In genomic region chr22:39039306-39040126, GRCh38 we compare ENCODE assay signal across 9 cellular contexts. TPM values are rescaled to one million over a fixed set of nuclear protein-coding genes. Genes with fewer than 3 reads are reported as not detected.
DNase-seq lines count a peak whose midpoint lies in the region; ATAC-seq and TF ChIP-seq lines count a peak whose summit lies in the region.
"Had no signal": no experiment of that assay in that cellular context is flagged by ENCODE, and none has a peak within 500 bp of the region (broad histone marks: within the 10 kb centered on the region; RNA-seq: fewer than 3 reads in every experiment).

No MANE protein-coding gene starts in this region.

- no peak overlapping the region for H3K4me2 ChIP-seq in mesendoderm (ENCODE audit: low read length)
- H3K4me2 ChIP-seq in trophoblast cell (ENCODE audit: low read length) = no peak overlapping the region

- no peak for TF ChIP-seq CTCF in right atrium auricular region (IDR thresholded peaks at IDR 0.05)
- no peak for TF ChIP-seq CTCF in activated CD8-positive, alpha-beta T cell treated with anti-CD3 and anti-CD28 coated beads for 36 hours (IDR thresholded peaks at IDR 0.05)
- no peak for TF ChIP-seq CTCF in vagina (IDR thresholded peaks at IDR 0.05)

- POLR2A ChIA-PET in activated CD8-positive, alpha-beta T cell treated with anti-CD3 and anti-CD28 coated beads for 36 hours (lab: Charles Lee) = interaction anchor here (1.2 kb wide), 2 partner anchors 8 to 279 kb away, joined by 3 read pairs; no protein-coding TSS in a partner anchor

- H3K79me1 ChIP-seq in mesendoderm (ENCODE audit: low read length) (peaks cover 2% of the 10 kb centered on the region), trophoblast cell (ENCODE audit: low read length) (no peaks in the 10 kb centered on the region)

- no peak for TF ChIP-seq POLR2A in vagina (IDR thresholded peaks at IDR 0.05)

- no peak overlapping the region for H3K14ac ChIP-seq in trophoblast cell (ENCODE audit: low read length)

- peak overlapping the region; percentile 87 to 89 for H3K27ac ChIP-seq in right atrium auricular region
- peak overlapping the region; percentile 61 for H3K27ac ChIP-seq in mesendoderm (ENCODE audit: low read depth, low read length)
- peak overlapping the region; percentile 96 for H3K27ac ChIP-seq in vagina
- no peak overlapping the region for H3K27ac ChIP-seq in trophoblast cell (ENCODE audit: low read depth, low read length)

- H3K4me3 ChIP-seq in right atrium auricular region (no peak overlapping the region), mesendoderm (ENCODE audit: low read length) (no peak overlapping the region), vagina (no peak overlapping the region), trophoblast cell (ENCODE audit: low read depth, low read length) (no peak overlapping the region)

- intact Hi-C loops in Right ventricle myocardium inferior (cut with DNase I) (no loop called here), vagina (cut with DNase I) (no loop called here)
- intact Hi-C loops in activated CD8-positive, alpha-beta T cell treated with anti-CD3 and anti-CD28 coated beads for 36 hours (cut with micrococcal nuclease) = no loop called here

- H2AFZ ChIP-seq in trophoblast cell (ENCODE audit: insufficient read depth, low read length, poor library complexity) = no peak overlapping the region

- H3K27me3 ChIP-seq in right atrium auricular region (no peaks in the 10 kb centered on the region), mesendoderm (ENCODE audit: insufficient read depth, low read length, poor library complexity) (no peaks in the 10 kb centered on the region), vagina (no peaks in the 10 kb centered on the region), trophoblast cell (ENCODE audit: insufficient read depth, low read length) (no peaks in the 10 kb centered on the region)
- H3K27me3 ChIP-seq: left lung had no signal

- H3K27me3 Mint-ChIP-seq in activated CD8-positive, alpha-beta T cell treated with anti-CD3 and anti-CD28 coated beads for 36 hours = no peaks in the 10 kb centered on the region

- H3K36me3 ChIP-seq in right atrium auricular region = peaks cover 5% of the 10 kb centered on the region
- no peaks in the 10 kb centered on the region for H3K36me3 ChIP-seq in mesendoderm (ENCODE audit: control insufficient read depth, insufficient read depth, low read length)
- no peaks in the 10 kb centered on the region for H3K36me3 ChIP-seq in vagina
- H3K36me3 ChIP-seq in trophoblast cell (ENCODE audit: control insufficient read depth in 1 of 2, insufficient read depth in 2 of 2, low read length in 2 of 2) = no peaks in the 10 kb centered on the region

- peaks cover 28% of the 10 kb centered on the region for H3K4me1 Mint-ChIP-seq in activated CD8-positive, alpha-beta T cell treated with anti-CD3 and anti-CD28 coated beads for 36 hours (ENCODE audit: low read depth)

- H2BK15ac ChIP-seq in mesendoderm (replicated peaks; ENCODE audit: low read depth) = no peak overlapping the region

- no peak overlapping the region for H4K12ac ChIP-seq in trophoblast cell (ENCODE audit: low read depth, low read length)

- H2BK12ac ChIP-seq in trophoblast cell (ENCODE audit: low read length) = no peak overlapping the region

- H3K9ac ChIP-seq in mesendoderm (ENCODE audit: low read length) (peak overlapping the region; percentile 46), trophoblast cell (ENCODE audit: low read length) (no peak overlapping the region)

- H3K4ac ChIP-seq in mesendoderm (ENCODE audit: low read depth, low read length) (peak overlapping the region; percentile 17), trophoblast cell (ENCODE audit: low read depth, low read length) (no peak overlapping the region)

- H4K8ac ChIP-seq in mesendoderm (ENCODE audit: low read depth, low read length) (no peak overlapping the region), trophoblast cell (ENCODE audit: low read depth, low read length) (no peak overlapping the region)

- peak overlapping the region; percentile 70 for H3K4me3 Mint-ChIP-seq in activated CD8-positive, alpha-beta T cell treated with anti-CD3 and anti-CD28 coated beads for 36 hours

- no peak for ATAC-seq in Right ventricle myocardium inferior
- no peak for ATAC-seq in activated CD8-positive, alpha-beta T cell treated with anti-CD3 and anti-CD28 coated beads for 36 hours

- H3K18ac ChIP-seq in mesendoderm (ENCODE audit: low read length) = peak overlapping the region; percentile 61
- H3K18ac ChIP-seq in trophoblast cell (ENCODE audit: low read length) = no peak overlapping the region

- peak overlapping the region; percentile 79 for H3K27ac Mint-ChIP-seq in activated CD8-positive, alpha-beta T cell treated with anti-CD3 and anti-CD28 coated beads for 36 hours

- no peaks in the 10 kb centered on the region for H3K9me3 Mint-ChIP-seq in activated CD8-positive, alpha-beta T cell treated with anti-CD3 and anti-CD28 coated beads for 36 hours

- H3K9me3 ChIP-seq in right atrium auricular region = no peaks in the 10 kb centered on the region
- no peaks in the 10 kb centered on the region for H3K9me3 ChIP-seq in vagina
- no peaks in the 10 kb centered on the region for H3K9me3 ChIP-seq in trophoblast cell (ENCODE audit: insufficient read depth, low read depth, low read length)
- H3K9me3 ChIP-seq: left lung had no signal

- H4K5ac ChIP-seq in mesendoderm (ENCODE audit: low read length) = no peak overlapping the region

- H3K23ac ChIP-seq in mesendoderm (ENCODE audit: low read length) (no peak overlapping the region), trophoblast cell (ENCODE audit: low read length) (no peak overlapping the region)

- H3K36me3 Mint-ChIP-seq in activated CD8-positive, alpha-beta T cell treated with anti-CD3 and anti-CD28 coated beads for 36 hours (ENCODE audit: low read depth) = peaks cover 8% of the 10 kb centered on the region

- DNase-seq in right atrium auricular region (ENCODE audit: low spot score) (no peak), Right ventricle myocardium inferior (ENCODE audit: missing footprints) (no peak), mesendoderm (no peak), vagina (ENCODE audit: extremely low spot score in 2 of 2) (no peak), GM03348 (ENCODE audit: low spot score) (no peak), trophoblast cell (no peak)
- DNase-seq in activated CD8-positive, alpha-beta T cell treated with anti-CD3 and anti-CD28 coated beads for 36 hours = no peak
- no peak for DNase-seq in stimulated activated CD4-positive, alpha-beta T cell treated with anti-CD3 and anti-CD28 coated beads, Interleukin-1b, Interleukin-23, amount 100 ng/mL, for 48 hours

- WGBS in mesendoderm (ENCODE audit: extremely low coverage, insufficient coverage, low lambda C conversion rate) = no CpG with 5 or more reads among the region's 19 CpGs
- no CpG with 5 or more reads among the region's 19 CpGs for whole genome bisulfite sequencing in trophoblast cell (ENCODE audit: extremely low coverage, insufficient coverage, insufficient read length)

- H3K79me2 ChIP-seq in mesendoderm (ENCODE audit: control insufficient read depth, insufficient read depth, low read length) (peaks cover 6% of the 10 kb centered on the region), trophoblast cell (ENCODE audit: control insufficient read depth, insufficient read depth, low read length, poor library complexity) (peaks cover 2% of the 10 kb centered on the region)

- peak overlapping the region; percentile 73 for H3K56ac ChIP-seq in mesendoderm (ENCODE audit: low read length)

- peaks cover 0 to 11% of the 10 kb centered on the region in 2 donors for H3K4me1 ChIP-seq in right atrium auricular region
- peaks cover 2% of the 10 kb centered on the region for H3K4me1 ChIP-seq in mesendoderm (ENCODE audit: control insufficient read depth, low read depth, low read length)
- H3K4me1 ChIP-seq in vagina = peaks cover 20% of the 10 kb centered on the region
- H3K4me1 ChIP-seq in trophoblast cell (ENCODE audit: control insufficient read depth in 1 of 2, insufficient read depth in 2 of 2, low read length in 2 of 2) = peaks cover 2 to 5% of the 10 kb centered on the region in 2 experiments

- H2BK120ac ChIP-seq in mesendoderm (ENCODE audit: low read depth, low read length) (peak overlapping the region; percentile 49), trophoblast cell (ENCODE audit: insufficient read depth, low read length, poor library complexity) (no peak overlapping the region)

- CTCF ChIA-PET in activated CD8-positive, alpha-beta T cell treated with anti-CD3 and anti-CD28 coated beads for 36 hours (lab: Charles Lee) = interaction anchor here (0.6 to 1.1 kb wide), 2 partner anchors 34 to 170 kb away, joined by 3 read pairs; no protein-coding TSS in a partner anchor

- H2BK5ac ChIP-seq in mesendoderm (ENCODE audit: low read length) (peak overlapping the region; percentile 89), trophoblast cell (ENCODE audit: low read depth, low read length, poor library complexity) (no peak overlapping the region)

- no peak overlapping the region for H4K91ac ChIP-seq in trophoblast cell (ENCODE audit: low read depth, low read length)

- no peak overlapping the region for H2AK5ac ChIP-seq in mesendoderm (ENCODE audit: low read length)
- no peak overlapping the region for H2AK5ac ChIP-seq in trophoblast cell (ENCODE audit: low read length)

RNA-seq across cellular contexts. Expression of gene APOBEC3F, which starts 1.1 kb away (rescaled TPM):
- total RNA-seq in right atrium auricular region = 1 to 10 TPM; 3.4 to 6.3 TPM
- total RNA-seq in Right ventricle myocardium inferior = 6.7 TPM
- total RNA-seq in activated CD8-positive, alpha-beta T cell treated with anti-CD3 and anti-CD28 coated beads for 36 hours = 10 to 100 TPM; 20.7 to 25.0 TPM
- polyA plus RNA-seq in mesendoderm (2013, experiment 1 of 2) = 4.0 TPM
- polyA plus RNA-seq in mesendoderm (2013, experiment 2 of 2) = 3.4 TPM
- 2.7 TPM for total RNA-seq in vagina
- polyA plus RNA-seq in trophoblast cell (2013) = 4.4 and 4.6 TPM in 2 replicates

RNA-seq across cellular contexts. Expression of gene APOBEC3D, which starts 18.6 kb away (rescaled TPM):
- 1 to 10 TPM in 1 of 2 donors, not detected in 1; 1.4 TPM for total RNA-seq in right atrium auricular region
- total RNA-seq in Right ventricle myocardium inferior = 0.95 TPM
- total RNA-seq in activated CD8-positive, alpha-beta T cell treated with anti-CD3 and anti-CD28 coated beads for 36 hours = 10 to 100 TPM; 34.4 to 34.9 TPM
- 3.0 TPM for polyA plus RNA-seq in mesendoderm (2013, experiment 1 of 2)
- 3.1 TPM for polyA plus RNA-seq in mesendoderm (2013, experiment 2 of 2)
- 5.2 TPM for total RNA-seq in vagina
- 1.9 and 2.1 TPM in 2 replicates for polyA plus RNA-seq in trophoblast cell (2013)

RNA-seq across cellular contexts. Expression of gene APOBEC3C, which starts 25.5 kb away (rescaled TPM):
- total RNA-seq in right atrium auricular region (10 to 100 TPM in 1 of 2 donors, 1 to 10 TPM in 1; 9.1 to 12.5 TPM), Right ventricle myocardium inferior (27.9 TPM), vagina (16.2 TPM)
- total RNA-seq in activated CD8-positive, alpha-beta T cell treated with anti-CD3 and anti-CD28 coated beads for 36 hours = 10 to 100 TPM; 82.2 to 82.6 TPM
- 25.5 TPM for polyA plus RNA-seq in mesendoderm (2013, experiment 1 of 2)
- polyA plus RNA-seq in mesendoderm (2013, experiment 2 of 2) = 25.1 TPM
- 34.2 and 34.6 TPM in 2 replicates for polyA plus RNA-seq in trophoblast cell (2013)

RNA-seq across cellular contexts. Expression of gene APOBEC3G, which starts 37.6 kb away (rescaled TPM):
- 1 to 10 TPM; 2.5 to 3.2 TPM for total RNA-seq in right atrium auricular region
- 3.3 TPM for total RNA-seq in Right ventricle myocardium inferior
- total RNA-seq in activated CD8-positive, alpha-beta T cell treated with anti-CD3 and anti-CD28 coated beads for 36 hours = 10 to 100 TPM; 66.0 to 66.5 TPM
- 3.1 TPM for polyA plus RNA-seq in mesendoderm (2013, experiment 1 of 2)
- polyA plus RNA-seq in mesendoderm (2013, experiment 2 of 2) = 2.7 TPM
- total RNA-seq in vagina = 8.3 TPM
- polyA plus RNA-seq in trophoblast cell (2013) = 1.4 and 1.8 TPM in 2 replicates

RNA-seq across cellular contexts. Expression of gene APOBEC3B, which starts 57.4 kb away (rescaled TPM):
- under 1 TPM in 1 of 2 donors, not detected in 1; 0.90 TPM for total RNA-seq in right atrium auricular region
- total RNA-seq in Right ventricle myocardium inferior = 0.78 TPM
- 1 to 10 TPM; 5.0 to 5.1 TPM for total RNA-seq in activated CD8-positive, alpha-beta T cell treated with anti-CD3 and anti-CD28 coated beads for 36 hours
- polyA plus RNA-seq in mesendoderm (2013, experiment 1 of 2) = 8.4 TPM
- 9.6 TPM for polyA plus RNA-seq in mesendoderm (2013, experiment 2 of 2)
- total RNA-seq in vagina = not detected
- 2.4 and 2.5 TPM in 2 replicates for polyA plus RNA-seq in trophoblast cell (2013)
